In the genomic region with DNA sequence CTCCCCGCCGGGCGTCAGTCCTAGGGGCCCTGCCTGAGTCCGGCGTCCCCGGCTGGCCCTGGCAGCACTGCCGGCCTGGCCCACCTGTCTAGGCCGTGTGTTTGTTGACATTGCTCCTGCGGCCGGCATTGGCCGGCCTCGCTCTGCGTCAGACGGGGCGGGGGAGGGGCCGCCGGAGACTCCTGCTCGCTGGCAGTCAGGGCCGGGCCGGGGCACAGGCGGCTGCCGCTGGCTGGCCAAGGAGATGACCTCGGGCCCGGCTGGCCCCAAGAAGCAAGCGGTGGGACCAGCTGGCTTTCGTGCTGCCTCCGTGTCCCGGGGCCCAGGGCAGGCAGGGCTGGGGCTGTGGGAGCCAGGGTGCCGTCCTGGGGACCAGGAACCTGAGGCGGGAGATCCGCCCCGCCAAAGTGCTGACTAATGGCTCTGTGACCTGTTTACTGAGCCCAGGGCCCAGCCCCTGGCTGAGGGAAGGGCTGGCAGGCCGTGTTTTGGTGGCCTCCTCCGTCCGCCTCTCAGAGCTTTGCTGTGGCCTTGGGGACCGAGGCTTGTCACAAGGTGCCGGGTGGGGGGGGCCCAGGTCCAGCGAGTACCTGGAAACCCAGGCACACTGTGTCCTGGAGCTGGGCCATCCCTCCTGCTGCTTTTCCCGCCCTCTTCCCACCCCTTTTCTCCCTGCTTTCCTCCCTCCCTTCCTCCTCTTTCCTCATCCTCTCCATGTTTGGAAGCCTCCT, we compare ENCODE assay signal across 8 cellular contexts. TPM values are rescaled to one million over a fixed set of nuclear protein-coding genes. Genes with fewer than 3 reads are reported as not detected.
A peak's percentile ranks its signal among the peaks of the same experiment; 100 is the strongest.
DNase-seq lines count a peak whose midpoint lies in the region; ATAC-seq and TF ChIP-seq lines count a peak whose summit lies in the region.

No MANE protein-coding gene starts in this region.

- H3K36me3 ChIP-seq in NT2/D1 (ENCODE audit: insufficient read depth, insufficient read length, low read length) (peaks cover 14% of the 10 kb centered on the region), esophagus (ENCODE audit: control insufficient read depth in 2 of 2, insufficient read depth in 2 of 2, low read length in 1 of 2) (peaks cover 0 to 7% of the 10 kb centered on the region in 2 donors), mucosa of rectum (ENCODE audit: control insufficient read depth in 2 of 2, insufficient read depth in 2 of 2, low read length in 2 of 2) (peaks cover 0 to 8% of the 10 kb centered on the region in 2 donors)

- H3K4me3 ChIP-seq in NT2/D1 (ENCODE audit: insufficient read length, low read depth) = peak overlapping the region; percentile 52
- H3K4me3 ChIP-seq in esophagus (ENCODE audit: low read depth in 1 of 2, low read length in 2 of 2) = peak overlapping the region; percentile 57 to 69
- peak overlapping the region; percentile 74 to 88 for H3K4me3 ChIP-seq in mucosa of rectum (ENCODE audit: low read length in 2 of 2)

- H3K27me3 Mint-ChIP-seq in activated T-cell treated with anti-CD3 and anti-CD28 coated beads, Interleukin-2, amount 50 U/mL, for 24 hours = no peaks in the 10 kb centered on the region

- WGBS in esophagus, 2 donors = 2% methylated on average over 38 to 39 of the region's 39 CpGs

- H3K27me3 ChIP-seq in NT2/D1 (ENCODE audit: insufficient read depth, insufficient read length) = no peaks in the 10 kb centered on the region
- H3K27me3 ChIP-seq in esophagus (ENCODE audit: control insufficient read depth in 1 of 2, insufficient read depth in 2 of 2, low read length in 2 of 2) = no peaks in the 10 kb centered on the region
- H3K27me3 ChIP-seq in mucosa of rectum (ENCODE audit: control insufficient read depth in 2 of 2, insufficient read depth in 2 of 2, low read length in 2 of 2) = no peaks in the 10 kb centered on the region

- peaks cover 21% of the 10 kb centered on the region for H3K4me1 Mint-ChIP-seq in activated T-cell treated with anti-CD3 and anti-CD28 coated beads, Interleukin-2, amount 50 U/mL, for 24 hours (ENCODE audit: low read depth)

- H3K36me3 Mint-ChIP-seq in activated T-cell treated with anti-CD3 and anti-CD28 coated beads, Interleukin-2, amount 50 U/mL, for 24 hours (ENCODE audit: low read depth) = peaks cover 5% of the 10 kb centered on the region

- no peaks in the 10 kb centered on the region for H3K9me3 Mint-ChIP-seq in activated T-cell treated with anti-CD3 and anti-CD28 coated beads, Interleukin-2, amount 50 U/mL, for 24 hours

- H3K4me1 ChIP-seq in NT2/D1 (ENCODE audit: insufficient read depth, insufficient read length) (peaks cover 25% of the 10 kb centered on the region), esophagus (ENCODE audit: control insufficient read depth in 2 of 2, insufficient read depth in 2 of 2, low read length in 1 of 2) (peaks cover 4 to 13% of the 10 kb centered on the region in 2 donors), mucosa of rectum (ENCODE audit: control insufficient read depth in 2 of 2, insufficient read depth in 2 of 2, low read length in 2 of 2) (peaks cover 18 to 20% of the 10 kb centered on the region in 2 donors)

- peak overlapping the region; percentile 87 for H3K9ac ChIP-seq in NT2/D1 (ENCODE audit: insufficient read length, low read depth)
- peak overlapping the region; percentile 79 to 93 for H3K9ac ChIP-seq in mucosa of rectum (ENCODE audit: low read depth in 1 of 2, low read length in 2 of 2)

- H3K27ac ChIP-seq in esophagus (ENCODE audit: low read depth in 2 of 2, low read length in 1 of 2) = peak overlapping the region; percentile 98 to 99
- peak overlapping the region; percentile 95 to 98 for H3K27ac ChIP-seq in mucosa of rectum (ENCODE audit: low read depth in 2 of 2, low read length in 2 of 2)

- TF ChIP-seq POLR2A in GM19099 (IDR thresholded peaks at IDR 0.05; ENCODE audit: extremely low read depth, insufficient read length, low read depth) = peak; percentile 26

- peak; percentile 92 for DNase-seq in AG20443 (ENCODE audit: low spot score)
- DNase-seq in NT2/D1 (ENCODE audit: low read depth, low spot score) = peak; percentile 83
- peak; percentile 83 for DNase-seq in activated T-cell treated with anti-CD3 and anti-CD28 coated beads, Interleukin-2, amount 50 U/mL, for 24 hours
- peak; percentile 21 to 31 for DNase-seq in stimulated activated CD8-positive, alpha-beta memory T cell treated with anti-CD3 and anti-CD28 coated beads, Interleukin-4, amount 100 ng/mL, for 1 hour (ENCODE audit: low read depth in 2 of 2, low spot score in 1 of 2)

- ATAC-seq in HG03432 (IDR thresholded peaks at IDR 0.05; ENCODE audit: unreplicated experiment) = peak; percentile 71

- H3K9me3 ChIP-seq in NT2/D1 (ENCODE audit: insufficient read depth, low read length) = no peaks in the 10 kb centered on the region
- H3K9me3 ChIP-seq in esophagus (ENCODE audit: control insufficient read depth in 2 of 2, insufficient read depth in 1 of 2, low read depth in 1 of 2, low read length in 1 of 2) = no peaks in the 10 kb centered on the region
- no peaks in the 10 kb centered on the region for H3K9me3 ChIP-seq in mucosa of rectum (ENCODE audit: control insufficient read depth in 2 of 2, low read length in 2 of 2)

- H3K4me3 Mint-ChIP-seq in activated T-cell treated with anti-CD3 and anti-CD28 coated beads, Interleukin-2, amount 50 U/mL, for 24 hours = peak overlapping the region; percentile 81

- H3K27ac Mint-ChIP-seq in activated T-cell treated with anti-CD3 and anti-CD28 coated beads, Interleukin-2, amount 50 U/mL, for 24 hours = no peak overlapping the region

RNA-seq across cellular contexts. Expression of a gene that starts 1.8 kb away (rescaled TPM):
- 10 to 100 TPM; 11.5 to 31.6 TPM for polyA plus RNA-seq in esophagus

RNA-seq across cellular contexts. Expression of a gene that starts 32.8 kb away (rescaled TPM):
- 10 to 100 TPM; 27.5 to 28.7 TPM for polyA plus RNA-seq in esophagus

RNA-seq across cellular contexts. Expression of a gene that starts 53.5 kb away (rescaled TPM):
- 10 to 100 TPM in 1 of 2 donors, 1 to 10 TPM in 1; 8.9 to 17.1 TPM for polyA plus RNA-seq in esophagus

Comparison
In these comparisons a context has a peak if more than half of its experiments do, and no peak if none do; other contexts are left out.
1. Peak in every context shown above with its lines: DNase-seq, ATAC-seq, H3K4me3 ChIP-seq and H3K27ac ChIP-seq.
2. DNase-seq: peak in every context shown above with its lines; median percentile 92 in AG20443; 83 in NT2/D1; 83 in activated T-cell treated with anti-CD3 and anti-CD28 coated beads, Interleukin-2, amount 50 U/mL, for 24 hours; 26 in stimulated activated CD8-positive, alpha-beta memory T cell treated with anti-CD3 and anti-CD28 coated beads, Interleukin-4, amount 100 ng/mL, for 1 hour.